ENCODE assay signal across 8 cellular contexts in the genomic region with DNA sequence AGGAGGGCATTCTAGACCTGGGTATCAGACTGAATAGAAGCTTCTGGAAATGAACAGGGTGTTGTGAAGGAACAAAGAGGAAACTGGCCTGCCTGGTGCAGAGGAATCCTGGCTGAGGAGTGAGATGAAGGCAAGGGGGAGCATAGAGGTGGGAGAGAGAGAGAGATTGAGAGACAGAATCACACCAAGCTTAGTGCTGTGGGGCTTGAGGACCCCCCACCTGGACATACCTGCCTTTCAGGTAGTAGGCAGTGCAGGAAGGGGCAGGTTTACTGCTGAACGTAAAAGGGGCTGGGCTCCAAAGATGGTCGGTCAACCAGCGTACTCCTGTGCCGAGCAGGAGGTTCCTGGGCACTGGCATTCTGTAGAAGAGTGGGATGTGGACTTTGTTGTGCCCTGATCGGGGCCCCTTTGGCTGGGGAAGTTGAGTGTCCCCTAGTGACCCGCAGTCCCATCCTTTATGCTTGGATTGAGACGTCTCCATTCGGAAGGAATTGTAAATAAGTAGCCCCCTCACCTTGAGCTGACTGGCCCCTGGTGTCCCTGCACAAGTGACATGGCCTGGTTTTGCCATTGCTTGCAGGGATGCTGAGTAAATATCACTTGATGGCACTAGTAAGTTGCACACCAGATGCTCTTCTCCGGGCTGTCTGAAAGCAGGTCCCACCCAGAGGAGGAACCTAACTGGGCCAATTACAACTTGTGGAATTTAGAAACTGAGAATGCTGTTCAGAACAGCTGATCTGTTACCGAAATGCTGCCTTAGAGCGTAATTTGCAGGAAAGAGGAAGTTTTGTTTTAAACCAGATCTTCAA. TPM values are rescaled to one million over a fixed set of nuclear protein-coding genes. Genes with fewer than 3 reads are reported as not detected.
DNase-seq lines count a peak whose midpoint lies in the region; ATAC-seq and TF ChIP-seq lines count a peak whose summit lies in the region.

No MANE protein-coding gene starts in this region.

- TF ChIP-seq CTCF in Calu3 (IDR thresholded peaks at IDR 0.05; ENCODE audit: unreplicated experiment) (no peak), mucosa of descending colon (IDR thresholded peaks at IDR 0.05) (no peak)

- H3K4me1 ChIP-seq in mucosa of descending colon (ENCODE audit: low read depth) = peaks cover 23% of the 10 kb centered on the region

- H3K4me3 Mint-ChIP-seq in Calu3 (ENCODE audit: low read depth, unreplicated experiment) = peak overlapping the region; percentile 82
- peak overlapping the region; percentile 86 for H3K4me3 Mint-ChIP-seq in activated CD4-positive, alpha-beta memory T cell treated with anti-CD3 and anti-CD28 coated beads for 36 hours

- CTCF ChIA-PET in Calu3 (lab: Charles Lee) = interaction anchor here (1.1 kb wide), 1 partner anchor 110 kb away, joined by 4 read pairs; no protein-coding TSS in a partner anchor
- CTCF ChIA-PET in activated CD4-positive, alpha-beta memory T cell treated with anti-CD3 and anti-CD28 coated beads for 36 hours (lab: Charles Lee) = interaction anchor here (0.7 to 2.8 kb wide), 7 partner anchors 22 to 298 kb away, joined by 3 to 9 read pairs (median 4); no protein-coding TSS in a partner anchor

- H3K9me3 Mint-ChIP-seq in Calu3 (ENCODE audit: low read depth, unreplicated experiment) = no peaks in the 10 kb centered on the region
- peaks cover 4% of the 10 kb centered on the region for H3K9me3 Mint-ChIP-seq in activated CD4-positive, alpha-beta memory T cell treated with anti-CD3 and anti-CD28 coated beads for 36 hours

- peaks cover 24% of the 10 kb centered on the region for H3K4me1 Mint-ChIP-seq in Calu3 (ENCODE audit: low read depth, unreplicated experiment)
- peaks cover 40% of the 10 kb centered on the region for H3K4me1 Mint-ChIP-seq in activated CD4-positive, alpha-beta memory T cell treated with anti-CD3 and anti-CD28 coated beads for 36 hours (ENCODE audit: low read depth)

- H3K9me3 ChIP-seq in mucosa of descending colon = no peaks in the 10 kb centered on the region

- POLR2A ChIA-PET in activated CD4-positive, alpha-beta memory T cell treated with anti-CD3 and anti-CD28 coated beads for 36 hours (lab: Charles Lee) = interaction anchor here (1.2 kb wide), 1 partner anchor 11 kb away, joined by 3 read pairs; no protein-coding TSS in a partner anchor

- intact Hi-C loops in Calu3 (cut with micrococcal nuclease; ENCODE audit: unreplicated experiment) (no loop called here), mucosa of descending colon (cut with DNase I, micrococcal nuclease) (no loop called here)
- intact Hi-C loops in activated CD4-positive, alpha-beta memory T cell treated with anti-CD3 and anti-CD28 coated beads for 36 hours (cut with micrococcal nuclease) = loop anchor here (1.0 to 10.0 kb wide), 8 partner anchors 46 to 459 kb away; a partner anchor contains a TSS

- H3K36me3 ChIP-seq in mucosa of descending colon (ENCODE audit: low read depth) = no peaks in the 10 kb centered on the region

- peaks cover 27% of the 10 kb centered on the region for H3K36me3 Mint-ChIP-seq in Calu3 (ENCODE audit: insufficient read depth, unreplicated experiment)
- no peaks in the 10 kb centered on the region for H3K36me3 Mint-ChIP-seq in activated CD4-positive, alpha-beta memory T cell treated with anti-CD3 and anti-CD28 coated beads for 36 hours

- ATAC-seq in GM21447 (IDR thresholded peaks at IDR 0.05; ENCODE audit: unreplicated experiment) = peak; percentile 51
- ATAC-seq in mucosa of descending colon = peak; percentile 44

- DNase-seq in Calu3 (no peak), Kasumi-1 (lab: John Stamatoyannopoulos, UW) (peak; percentile 85 to 89), epidermal melanocyte (ENCODE audit: insufficient read length, low spot score) (peak; percentile 93), mucosa of descending colon (peak in 2 of 3 donors; percentile 31 to 51), stromal cell of bone marrow (ENCODE audit: low read depth) (peak; percentile 76), retina (no peak)
- peak; percentile 66 for DNase-seq in activated CD4-positive, alpha-beta memory T cell treated with anti-CD3 and anti-CD28 coated beads for 36 hours

- BruUV-seq in Calu3 (replicated peaks; lab: Mats Ljungman, UMichigan) = no TSS peak

- H3K4me3 ChIP-seq in mucosa of descending colon = no peak overlapping the region

- H3K27me3 Mint-ChIP-seq in Calu3 (ENCODE audit: unreplicated experiment) = no peaks in the 10 kb centered on the region
- H3K27me3 Mint-ChIP-seq in activated CD4-positive, alpha-beta memory T cell treated with anti-CD3 and anti-CD28 coated beads for 36 hours = no peaks in the 10 kb centered on the region

- peak overlapping the region; percentile 24 for H3K27ac Mint-ChIP-seq in Calu3 (ENCODE audit: unreplicated experiment)
- peak overlapping the region; percentile 77 for H3K27ac Mint-ChIP-seq in activated CD4-positive, alpha-beta memory T cell treated with anti-CD3 and anti-CD28 coated beads for 36 hours

RNA-seq across cellular contexts. Expression of a gene that starts 1.4 kb away (rescaled TPM):
- total RNA-seq in Calu3 (2022) (35.3 and 40.1 TPM in 2 replicates), mucosa of descending colon (10 to 100 TPM; 36.0 to 47.7 (median 40.4) TPM)
- total RNA-seq in activated CD4-positive, alpha-beta memory T cell treated with anti-CD3 and anti-CD28 coated beads for 36 hours = 10 to 100 TPM; 50.7 to 52.9 TPM

Comparison
In these comparisons a context has a peak if more than half of its experiments do, and no peak if none do; other contexts are left out.
1. DNase-seq: peak in Kasumi-1 (2 of 2), activated CD4-positive, alpha-beta memory T cell treated with anti-CD3 and anti-CD28 coated beads for 36 hours (single experiment), epidermal melanocyte (single experiment), mucosa of descending colon (2 of 3) and stromal cell of bone marrow (single experiment); none in Calu3 (single experiment) and retina (single experiment).